In the genomic region with DNA sequence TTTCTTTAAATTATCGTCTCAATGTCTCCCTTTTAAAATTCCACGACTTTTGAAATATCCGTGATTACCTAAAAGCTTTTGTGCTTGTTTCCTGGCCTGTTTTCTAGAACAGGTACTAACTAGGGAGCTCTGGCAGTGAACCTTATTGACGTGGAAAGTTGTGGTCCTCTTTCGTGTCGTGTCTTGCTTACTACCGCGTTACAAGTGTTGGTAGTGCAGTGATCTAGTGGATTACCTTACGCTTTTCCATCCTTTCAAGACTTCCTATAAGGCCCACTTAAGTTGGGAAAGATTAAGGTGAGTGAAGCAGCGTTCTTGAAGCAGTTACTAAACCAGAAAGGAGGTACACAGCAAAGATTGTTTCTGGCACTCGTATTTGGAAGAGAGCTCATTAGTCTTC, we compare ENCODE assay signal across 8 cellular contexts. TPM values are rescaled to one million over a fixed set of nuclear protein-coding genes. Genes with fewer than 3 reads are reported as not detected.
A peak's percentile ranks its signal among the peaks of the same experiment; 100 is the strongest.
DNase-seq lines count a peak whose midpoint lies in the region; ATAC-seq and TF ChIP-seq lines count a peak whose summit lies in the region.

No MANE protein-coding gene starts in this region.

- H3K27ac ChIP-seq in left lung: peak overlapping the region; percentile 100
- H3K27ac ChIP-seq in temporal lobe (ENCODE audit: low read depth, low read length): peak overlapping the region; percentile 88

- intact Hi-C loops in left lung (cut with DNase I): no loop called here

- TF ChIP-seq CTCF in astrocyte of the cerebellum (IDR thresholded peaks at IDR 0.05; ENCODE audit: low read depth, low read length, missing control alignments): no peak
- TF ChIP-seq CTCF in left lung (IDR thresholded peaks at IDR 0.05): no peak

- in situ Hi-C loops in astrocyte of the cerebellum (cut with HindIII; ENCODE audit: low sequenced_read_pairs): no loop called here

- H3K4me1 ChIP-seq in left lung: peaks cover 0 to 60% of the 10 kb centered on the region in 2 donors

- peaks cover 0 to 36% of the 10 kb centered on the region in 2 donors for H3K36me3 ChIP-seq in left lung

- H3K27me3 ChIP-seq in left lung: no peaks in the 10 kb centered on the region

- ATAC-seq in left lung (no peak), HG03520 (IDR thresholded peaks at IDR 0.05; ENCODE audit: unreplicated experiment) (no peak), GM18867 (IDR thresholded peaks at IDR 0.05; ENCODE audit: unreplicated experiment) (no peak)

- no peaks in the 10 kb centered on the region for H3K9me3 ChIP-seq in left lung

- H3K4me3 ChIP-seq in astrocyte of the cerebellum (ENCODE audit: low read depth, low read length) (peak overlapping the region; percentile 93), left lung (peak overlapping the region; percentile 84 to 98)

- DNase-seq in CD1c-positive myeloid dendritic cell (ENCODE audit: extremely low spot score) (peak; percentile 38), HT-29 (ENCODE audit: low spot score) (peak; percentile 35), astrocyte of the cerebellum (ENCODE audit: low read depth) (no peak), left lung (no peak), NCI-H526 (lab: John Stamatoyannopoulos, UW) (no peak)

RNA-seq across cellular contexts. Expression of a gene that starts 1.9 kb away (rescaled TPM):
- total RNA-seq in HT-29 (2014; rRNA removed; shearing (Covaris generic)): 17.8 and 19.4 TPM in 2 replicates
- total RNA-seq in left lung (100 to 1,000 TPM; 143 to 153 TPM), temporal lobe (68.1 TPM)

RNA-seq across cellular contexts. Expression of a gene that starts 35.4 kb away (rescaled TPM):
- not detected in 2 replicates for total RNA-seq in HT-29 (2014; rRNA removed; shearing (Covaris generic))
- total RNA-seq in left lung (under 1 TPM; 0.63 to 0.76 TPM), temporal lobe (27.5 TPM)

Comparison
In these comparisons a context has a peak if more than half of its experiments do, and no peak if none do; other contexts are left out.
1. DNase-seq: peak in CD1c-positive myeloid dendritic cell (single experiment) and HT-29 (single experiment); none in astrocyte of the cerebellum (single experiment), left lung (0 of 2) and NCI-H526 (0 of 2).
2. RNA of a gene that starts 35.4 kb away (total RNA-seq): 27.5 TPM in temporal lobe (single experiment); 0.63 to 0.76 TPM in left lung and not detected in HT-29; every median in the first group is over 10 times any median in the second.